Comparison of ENCODE assay signal across 27 cellular contexts in the genomic region with DNA sequence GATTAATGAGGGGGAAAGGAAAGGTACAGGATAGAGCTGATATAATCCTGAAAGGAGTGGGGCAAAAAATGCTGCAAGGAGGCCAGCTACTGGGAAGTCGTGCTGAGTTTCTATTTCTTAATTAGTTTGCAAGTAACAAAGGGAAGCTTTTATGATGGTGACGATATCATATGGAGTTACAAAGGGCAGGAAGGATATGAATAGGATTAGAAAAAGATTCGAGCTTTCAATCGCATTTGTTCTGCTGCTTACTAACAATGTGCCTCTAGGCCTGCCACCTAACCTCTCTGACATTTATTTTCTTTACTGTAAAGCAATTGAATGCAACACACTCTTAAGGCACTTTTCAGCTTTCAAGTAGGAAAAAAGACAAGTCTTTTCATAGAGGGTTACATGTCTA.
"Had no signal": no experiment of that assay in that cellular context is flagged by ENCODE, and none has a peak within 500 bp of the region (broad histone marks: within the 10 kb centered on the region; RNA-seq: fewer than 3 reads in every experiment).

No MANE protein-coding gene starts in this region.

- ATAC-seq: activated CD8-positive, alpha-beta memory T cell treated with anti-CD3 and anti-CD28 coated beads, Interleukin-2, amount 10 ng/mL, durations not matched to agents 7 days and 5 days; activated CD8-positive, alpha-beta T cell treated with anti-CD3 and anti-CD28 coated beads for 36 hours; activated naive CD8-positive, alpha-beta T cell treated with anti-CD3 and anti-CD28 coated beads, Interleukin-2, amount 50 U/mL, for 24 hours; left lung; naive thymus-derived CD8-positive, alpha-beta T cell; sciatic nerve; stimulated activated memory B cell treated with anti-CD40 and anti-IgM and Interleukin-4, amounts not matched to agents 10 μg/mL and 1 μg/mL and 100 μg/mL, for 72 hours had no signal

- H3K9me3 ChIP-seq: left lung, stomach, suprapubic skin, tibial nerve had no signal

- H3K9me3 Mint-ChIP-seq: activated CD4-positive, alpha-beta T cell treated with anti-CD3 and anti-CD28 coated beads, Interleukin-2, amount 10 ng/mL, durations not matched to agents 7 days and 5 days; activated naive CD8-positive, alpha-beta T cell treated with anti-CD3 and anti-CD28 coated beads, Interleukin-2, amount 50 U/mL, for 24 hours; stimulated activated memory B cell treated with anti-CD40 and anti-IgM and Interleukin-4, amounts not matched to agents 10 μg/mL and 1 μg/mL and 100 μg/mL, for 72 hours had no signal

- H2AFZ ChIP-seq: hepatocyte had no signal

- H3K79me2 ChIP-seq: hepatocyte had no signal

- H3K27me3 Mint-ChIP-seq: activated CD4-positive, alpha-beta T cell treated with anti-CD3 and anti-CD28 coated beads, Interleukin-2, amount 10 ng/mL, durations not matched to agents 7 days and 5 days; activated CD8-positive, alpha-beta memory T cell treated with anti-CD3 and anti-CD28 coated beads, Interleukin-2, amount 10 ng/mL, durations not matched to agents 7 days and 5 days; activated CD8-positive, alpha-beta T cell treated with anti-CD3 and anti-CD28 coated beads for 36 hours; activated naive CD8-positive, alpha-beta T cell treated with anti-CD3 and anti-CD28 coated beads, Interleukin-2, amount 50 U/mL, for 24 hours; naive thymus-derived CD8-positive, alpha-beta T cell; stimulated activated memory B cell treated with anti-CD40 and anti-IgM and Interleukin-4, amounts not matched to agents 10 μg/mL and 1 μg/mL and 100 μg/mL, for 72 hours had no signal

- H3K27ac Mint-ChIP-seq: activated CD4-positive, alpha-beta T cell treated with anti-CD3 and anti-CD28 coated beads, Interleukin-2, amount 10 ng/mL, durations not matched to agents 7 days and 5 days; activated CD8-positive, alpha-beta memory T cell treated with anti-CD3 and anti-CD28 coated beads, Interleukin-2, amount 10 ng/mL, durations not matched to agents 7 days and 5 days; activated CD8-positive, alpha-beta T cell treated with anti-CD3 and anti-CD28 coated beads for 36 hours; activated naive CD8-positive, alpha-beta T cell treated with anti-CD3 and anti-CD28 coated beads, Interleukin-2, amount 50 U/mL, for 24 hours; immature natural killer cell; naive thymus-derived CD8-positive, alpha-beta T cell; stimulated activated memory B cell treated with anti-CD40 and anti-IgM and Interleukin-4, amounts not matched to agents 10 μg/mL and 1 μg/mL and 100 μg/mL, for 72 hours had no signal

- H3K4me1 Mint-ChIP-seq: activated CD4-positive, alpha-beta T cell treated with anti-CD3 and anti-CD28 coated beads, Interleukin-2, amount 10 ng/mL, durations not matched to agents 7 days and 5 days; activated CD8-positive, alpha-beta memory T cell treated with anti-CD3 and anti-CD28 coated beads, Interleukin-2, amount 10 ng/mL, durations not matched to agents 7 days and 5 days; activated naive CD8-positive, alpha-beta T cell treated with anti-CD3 and anti-CD28 coated beads, Interleukin-2, amount 50 U/mL, for 24 hours; immature natural killer cell; naive thymus-derived CD8-positive, alpha-beta T cell; stimulated activated memory B cell treated with anti-CD40 and anti-IgM and Interleukin-4, amounts not matched to agents 10 μg/mL and 1 μg/mL and 100 μg/mL, for 72 hours had no signal

- H3K4me3 ChIP-seq: coronary artery, hepatocyte, left lung, smooth muscle cell, stomach, suprapubic skin, tibial nerve had no signal

- H3K27me3 ChIP-seq: hepatocyte, left lung, stomach, suprapubic skin, tibial nerve had no signal

- H3K36me3 ChIP-seq: left lung, stomach, suprapubic skin, tibial nerve, WERI-Rb-1 had no signal

- FAIRE-seq: endometrium had no signal

- DNase-seq: activated CD4-positive, alpha-beta T cell treated with anti-CD3 and anti-CD28 coated beads, Interleukin-2, amount 10 ng/mL, durations not matched to agents 7 days and 5 days; activated CD4-positive, CD25-positive, alpha-beta regulatory T cell treated with anti-CD3 and anti-CD28 coated beads, Interleukin-2, amount 50 U/mL, for 72 hours; activated CD8-positive, alpha-beta memory T cell treated with anti-CD3 and anti-CD28 coated beads, Interleukin-2, amount 10 ng/mL, durations not matched to agents 7 days and 5 days; activated CD8-positive, alpha-beta T cell treated with anti-CD3 and anti-CD28 coated beads for 36 hours; activated effector memory CD4-positive, alpha-beta T cell treated with anti-CD3 and anti-CD28 coated beads, Interleukin-2, amount 50 U/mL, for 16 hours; activated naive CD4-positive, alpha-beta T cell treated with anti-CD3 and anti-CD28 coated beads, Interleukin-2, amount 50 U/mL, for 16 hours; activated naive CD8-positive, alpha-beta T cell treated with anti-CD3 and anti-CD28 coated beads, Interleukin-2, amount 50 U/mL, for 24 hours; activated T-cell treated with anti-CD3 and anti-CD28 coated beads for 4 hours; cerebellar nuclear complex; erythroblast; foreskin fibroblast; immature natural killer cell; kidney glomerular epithelial cell; left lung; naive thymus-derived CD8-positive, alpha-beta T cell; nucleus accumbens; stimulated activated CD4-positive, alpha-beta T cell treated with anti-CD3 and anti-CD28 coated beads, Interleukin-15, amount 100 ng/mL, for 24 hours; stomach; WERI-Rb-1 had no signal

- H3K4me3 Mint-ChIP-seq: activated CD4-positive, alpha-beta T cell treated with anti-CD3 and anti-CD28 coated beads, Interleukin-2, amount 10 ng/mL, durations not matched to agents 7 days and 5 days; activated CD8-positive, alpha-beta memory T cell treated with anti-CD3 and anti-CD28 coated beads, Interleukin-2, amount 10 ng/mL, durations not matched to agents 7 days and 5 days; activated CD8-positive, alpha-beta T cell treated with anti-CD3 and anti-CD28 coated beads for 36 hours; activated naive CD8-positive, alpha-beta T cell treated with anti-CD3 and anti-CD28 coated beads, Interleukin-2, amount 50 U/mL, for 24 hours; immature natural killer cell; naive thymus-derived CD8-positive, alpha-beta T cell; stimulated activated memory B cell treated with anti-CD40 and anti-IgM and Interleukin-4, amounts not matched to agents 10 μg/mL and 1 μg/mL and 100 μg/mL, for 72 hours had no signal

- H3K4me1 ChIP-seq: left lung, stomach, suprapubic skin, tibial nerve had no signal

- H3K27ac ChIP-seq: coronary artery, hepatocyte, left lung, stomach, suprapubic skin, tibial nerve, WERI-Rb-1 had no signal

- H3K4me2 ChIP-seq: hepatocyte, smooth muscle cell had no signal

- H3K36me3 Mint-ChIP-seq: activated CD8-positive, alpha-beta memory T cell treated with anti-CD3 and anti-CD28 coated beads, Interleukin-2, amount 10 ng/mL, durations not matched to agents 7 days and 5 days; immature natural killer cell; naive thymus-derived CD8-positive, alpha-beta T cell; stimulated activated memory B cell treated with anti-CD40 and anti-IgM and Interleukin-4, amounts not matched to agents 10 μg/mL and 1 μg/mL and 100 μg/mL, for 72 hours had no signal
